ENCODE assay signal across 2 cellular contexts in genomic region chr18:58038063-58038462, GRCh38.
TF ChIP-seq lines count a peak whose summit lies in the region.

No MANE protein-coding gene starts in this region.

TF ChIP-seq in GM12891, 5 proteins besides CTCF, POLR2A, EP300 and RAD21 (continued from another document):
- TF ChIP-seq PAX5 (IDR thresholded peaks at IDR 0.05; ENCODE audit: insufficient read depth, low read length, severe bottlenecking) (no peak), SPI1 (IDR thresholded peaks at IDR 0.05; ENCODE audit: low read depth, low read length) (peak; percentile 71)

TF ChIP-seq in GM12878, 131 proteins besides CTCF, POLR2A, EP300 and RAD21 (continued from another document):
- TF ChIP-seq MAX (IDR thresholded peaks at IDR 0.05; ENCODE audit: low read depth, low read length): no peak
- TF ChIP-seq, protein P1, sequence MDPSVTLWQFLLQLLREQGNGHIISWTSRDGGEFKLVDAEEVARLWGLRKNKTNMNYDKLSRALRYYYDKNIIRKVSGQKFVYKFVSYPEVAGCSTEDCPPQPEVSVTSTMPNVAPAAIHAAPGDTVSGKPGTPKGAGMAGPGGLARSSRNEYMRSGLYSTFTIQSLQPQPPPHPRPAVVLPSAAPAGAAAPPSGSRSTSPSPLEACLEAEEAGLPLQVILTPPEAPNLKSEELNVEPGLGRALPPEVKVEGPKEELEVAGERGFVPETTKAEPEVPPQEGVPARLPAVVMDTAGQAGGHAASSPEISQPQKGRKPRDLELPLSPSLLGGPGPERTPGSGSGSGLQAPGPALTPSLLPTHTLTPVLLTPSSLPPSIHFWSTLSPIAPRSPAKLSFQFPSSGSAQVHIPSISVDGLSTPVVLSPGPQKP (IDR thresholded peaks at IDR 0.05; ENCODE audit: low read depth, low read length): no peak
- TF ChIP-seq SMARCA5 (IDR thresholded peaks at IDR 0.05): peak; percentile 44; the same call in 1 of the 2 replicates
- peak; percentile 73; the same call in 1 of the 2 replicates for TF ChIP-seq SPI1 (IDR thresholded peaks at IDR 0.05; ENCODE audit: borderline replicate concordance, insufficient read depth, low read depth, low read length)
